In the genomic region with DNA sequence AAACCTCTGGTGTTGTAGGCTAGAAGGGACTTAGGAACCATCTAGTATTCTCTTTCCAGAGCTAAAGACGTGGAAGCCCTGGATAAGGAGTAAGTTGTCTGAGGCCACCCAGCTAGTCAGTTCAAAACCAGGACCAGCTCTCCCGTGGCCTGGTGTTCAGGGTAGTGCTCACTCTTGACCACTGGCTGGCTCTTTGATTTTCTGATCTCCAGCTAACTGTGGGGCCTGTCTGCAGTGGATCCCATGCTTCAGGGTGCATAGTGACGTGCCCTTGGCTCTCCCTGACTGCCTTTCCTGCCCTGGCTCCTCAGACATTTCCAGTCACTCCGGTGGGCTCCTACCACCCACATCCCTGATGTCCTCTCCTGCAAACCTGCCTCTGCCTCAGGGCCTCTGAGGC, we compare ENCODE assay signal across 1 cellular context.
TF ChIP-seq lines count a peak whose summit lies in the region.

No MANE protein-coding gene starts in this region.

TF ChIP-seq in WTC11, 78 proteins besides CTCF, POLR2A, EP300 and RAD21 (continued from another document):
- TF ChIP-seq NFE2L1 (CRISPR knock-in tag; IDR thresholded peaks at IDR 0.05) (no peak), FOXJ3 (CRISPR knock-in tag; IDR thresholded peaks at IDR 0.05; ENCODE audit: borderline replicate concordance) (no peak), ZNF396 (CRISPR knock-in tag; IDR thresholded peaks at IDR 0.05; ENCODE audit: borderline replicate concordance) (no peak)
- TF ChIP-seq, protein P1, sequence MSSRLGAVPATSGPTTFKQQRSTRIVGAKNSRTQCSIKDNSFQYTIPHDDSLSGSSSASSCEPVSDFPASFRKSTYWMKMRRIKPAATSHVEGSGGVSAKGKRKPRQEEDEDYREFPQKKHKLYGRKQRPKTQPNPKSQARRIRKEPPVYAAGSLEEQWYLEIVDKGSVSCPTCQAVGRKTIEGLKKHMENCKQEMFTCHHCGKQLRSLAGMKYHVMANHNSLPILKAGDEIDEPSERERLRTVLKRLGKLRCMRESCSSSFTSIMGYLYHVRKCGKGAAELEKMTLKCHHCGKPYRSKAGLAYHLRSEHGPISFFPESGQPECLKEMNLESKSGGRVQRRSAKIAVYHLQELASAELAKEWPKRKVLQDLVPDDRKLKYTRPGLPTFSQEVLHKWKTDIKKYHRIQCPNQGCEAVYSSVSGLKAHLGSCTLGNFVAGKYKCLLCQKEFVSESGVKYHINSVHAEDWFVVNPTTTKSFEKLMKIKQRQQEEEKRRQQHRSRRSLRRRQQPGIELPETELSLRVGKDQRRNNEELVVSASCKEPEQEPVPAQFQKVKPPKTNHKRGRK (CRISPR knock-in tag; IDR thresholded peaks at IDR 0.05; ENCODE audit: borderline replicate concordance) = no peak
- TF ChIP-seq, protein P2, sequence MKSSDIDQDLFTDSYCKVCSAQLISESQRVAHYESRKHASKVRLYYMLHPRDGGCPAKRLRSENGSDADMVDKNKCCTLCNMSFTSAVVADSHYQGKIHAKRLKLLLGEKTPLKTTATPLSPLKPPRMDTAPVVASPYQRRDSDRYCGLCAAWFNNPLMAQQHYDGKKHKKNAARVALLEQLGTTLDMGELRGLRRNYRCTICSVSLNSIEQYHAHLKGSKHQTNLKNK (CRISPR knock-in tag; IDR thresholded peaks at IDR 0.05) = no peak
- TF ChIP-seq, protein P3, sequence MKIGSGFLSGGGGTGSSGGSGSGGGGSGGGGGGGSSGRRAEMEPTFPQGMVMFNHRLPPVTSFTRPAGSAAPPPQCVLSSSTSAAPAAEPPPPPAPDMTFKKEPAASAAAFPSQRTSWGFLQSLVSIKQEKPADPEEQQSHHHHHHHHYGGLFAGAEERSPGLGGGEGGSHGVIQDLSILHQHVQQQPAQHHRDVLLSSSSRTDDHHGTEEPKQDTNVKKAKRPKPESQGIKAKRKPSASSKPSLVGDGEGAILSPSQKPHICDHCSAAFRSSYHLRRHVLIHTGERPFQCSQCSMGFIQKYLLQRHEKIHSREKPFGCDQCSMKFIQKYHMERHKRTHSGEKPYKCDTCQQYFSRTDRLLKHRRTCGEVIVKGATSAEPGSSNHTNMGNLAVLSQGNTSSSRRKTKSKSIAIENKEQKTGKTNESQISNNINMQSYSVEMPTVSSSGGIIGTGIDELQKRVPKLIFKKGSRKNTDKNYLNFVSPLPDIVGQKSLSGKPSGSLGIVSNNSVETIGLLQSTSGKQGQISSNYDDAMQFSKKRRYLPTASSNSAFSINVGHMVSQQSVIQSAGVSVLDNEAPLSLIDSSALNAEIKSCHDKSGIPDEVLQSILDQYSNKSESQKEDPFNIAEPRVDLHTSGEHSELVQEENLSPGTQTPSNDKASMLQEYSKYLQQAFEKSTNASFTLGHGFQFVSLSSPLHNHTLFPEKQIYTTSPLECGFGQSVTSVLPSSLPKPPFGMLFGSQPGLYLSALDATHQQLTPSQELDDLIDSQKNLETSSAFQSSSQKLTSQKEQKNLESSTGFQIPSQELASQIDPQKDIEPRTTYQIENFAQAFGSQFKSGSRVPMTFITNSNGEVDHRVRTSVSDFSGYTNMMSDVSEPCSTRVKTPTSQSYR (CRISPR knock-in tag; IDR thresholded peaks at IDR 0.05) = no peak
